Comparison of ENCODE assay signal across 8 cellular contexts in the genomic region with DNA sequence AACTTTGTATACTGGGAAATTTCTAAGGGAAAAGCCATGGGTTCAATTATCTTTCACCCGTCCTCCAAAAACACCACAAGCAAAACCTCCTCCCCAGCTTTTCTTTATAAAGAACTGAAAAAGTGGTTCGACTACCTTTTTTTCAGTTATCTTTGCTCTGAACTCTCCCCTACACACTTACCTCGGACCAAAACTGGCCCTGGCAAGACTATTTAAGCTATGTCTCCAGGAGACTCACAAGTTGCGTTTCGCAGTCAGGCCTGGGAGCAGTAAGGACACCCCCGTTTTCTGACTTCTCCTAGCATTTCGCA. TPM values are rescaled to one million over a fixed set of nuclear protein-coding genes. Genes with fewer than 3 reads are reported as not detected.
DNase-seq lines count a peak whose midpoint lies in the region; ATAC-seq and TF ChIP-seq lines count a peak whose summit lies in the region.

No MANE protein-coding gene starts in this region.

- H3K4me2 ChIP-seq in GM23248 (ENCODE audit: unreplicated experiment), result peak overlapping the region; percentile 92
- H3K4me2 ChIP-seq in PC-3 (ENCODE audit: low read length), result peak overlapping the region; percentile 93

- peak; percentile 7; the same call in 1 of the 2 replicates for ATAC-seq in PC-3
- ATAC-seq in psoas muscle, result peak in 2 of 4 donors; percentile 11 to 25
- ATAC-seq in HG03159 (IDR thresholded peaks at IDR 0.05; ENCODE audit: unreplicated experiment), result no peak

- intact Hi-C loops in PC-3 (cut with micrococcal nuclease) (loop anchor here (1.0 kb wide), 1 partner anchor 16 kb away; a partner anchor contains a TSS), psoas muscle (cut with DNase I) (loop anchor here (5.0 to 10.0 kb wide), 3 partner anchors 290 to 470 kb away; a partner anchor contains a TSS)

- H4K20me1 ChIP-seq in GM23248 (ENCODE audit: insufficient read depth) (no peaks in the 10 kb centered on the region; the same call in 1 of the 2 replicates), PC-3 (ENCODE audit: low read length) (peaks cover 31% of the 10 kb centered on the region)

- H3K79me2 ChIP-seq in GM23248 (ENCODE audit: insufficient read depth) (peaks cover 97% of the 10 kb centered on the region), PC-3 (ENCODE audit: low read length) (peaks cover 78% of the 10 kb centered on the region)

- DNase-seq in GM23248 (no peak), PC-3 (no peak), psoas muscle (no peak), globus pallidus (ENCODE audit: low spot score) (no peak), anterior cingulate cortex (lab: John Stamatoyannopoulos, UW) (no peak), NCI-H2029 treated with DMSO at 0.1 percent for 48 hours (lab: John Stamatoyannopoulos, UW) (no peak)

- H3K9me3 ChIP-seq in GM23248 (ENCODE audit: low read depth) (no peaks in the 10 kb centered on the region), PC-3 (ENCODE audit: low read length) (no peaks in the 10 kb centered on the region), esophagus (ENCODE audit: control insufficient read depth in 2 of 2, insufficient read depth in 1 of 2, low read depth in 1 of 2, low read length in 1 of 2) (no peaks in the 10 kb centered on the region), psoas muscle (no peaks in the 10 kb centered on the region)

- peaks cover 39% of the 10 kb centered on the region for H3K4me1 ChIP-seq in GM23248 (ENCODE audit: insufficient read depth)
- H3K4me1 ChIP-seq in PC-3 (ENCODE audit: insufficient read depth, low read length), result peaks cover 19% of the 10 kb centered on the region
- H3K4me1 ChIP-seq in esophagus (ENCODE audit: control insufficient read depth in 2 of 2, insufficient read depth in 2 of 2, low read length in 1 of 2), result no peaks in the 10 kb centered on the region
- peaks cover 32% of the 10 kb centered on the region for H3K4me1 ChIP-seq in psoas muscle

- no peaks in the 10 kb centered on the region for H3K9me2 ChIP-seq in GM23248 (ENCODE audit: insufficient read depth)
- H3K9me2 ChIP-seq in PC-3 (replicated peaks; ENCODE audit: low read length), result no peaks in the 10 kb centered on the region

- H2AFZ ChIP-seq in GM23248 (peak overlapping the region; percentile 71; the same call in 1 of the 2 replicates), PC-3 (ENCODE audit: low read length) (peak overlapping the region; percentile 88)

- H3K27me3 ChIP-seq in GM23248 (replicated peaks; ENCODE audit: insufficient read depth) (no peaks in the 10 kb centered on the region), PC-3 (ENCODE audit: low read length) (no peaks in the 10 kb centered on the region), esophagus (ENCODE audit: control insufficient read depth in 1 of 2, insufficient read depth in 2 of 2, low read length in 2 of 2) (no peaks in the 10 kb centered on the region), psoas muscle (ENCODE audit: insufficient read depth in 3 of 3, low read length in 2 of 3) (no peaks in the 10 kb centered on the region)

- BruUV-seq in PC-3 (replicated peaks; lab: Mats Ljungman, UMichigan), result no TSS peak

- TF ChIP-seq CTCF in PC-3 (conservative IDR thresholded peaks at IDR 0.05; ENCODE audit: low read depth, low read length), result no peak
- TF ChIP-seq CTCF in psoas muscle (IDR thresholded peaks at IDR 0.05), result no peak

- H3F3A ChIP-seq in GM23248 (ENCODE audit: insufficient read depth) (peaks cover 24% of the 10 kb centered on the region), PC-3 (ENCODE audit: low read length, unreplicated experiment) (no peaks in the 10 kb centered on the region)

- H3K27ac ChIP-seq in GM23248 (peak overlapping the region; percentile 91), PC-3 (ENCODE audit: low read length) (peak overlapping the region; percentile 52), esophagus (ENCODE audit: low read depth in 2 of 2, low read length in 1 of 2) (peak overlapping the region; percentile 87 to 89), psoas muscle (peak overlapping the region; percentile 91)

- H3K9ac ChIP-seq in GM23248, result peak overlapping the region; percentile 98
- H3K9ac ChIP-seq in PC-3 (ENCODE audit: low read length), result peak overlapping the region; percentile 99

- CTCF ChIA-PET in PC-3 (lab: Charles Lee), result interaction anchor here (1.4 kb wide), 1 partner anchor 9 kb away, joined by 4 read pairs; no protein-coding TSS in a partner anchor

- peaks cover 4% of the 10 kb centered on the region; the same call in 1 of the 2 replicates for H3K36me3 ChIP-seq in GM23248 (ENCODE audit: low read depth)
- H3K36me3 ChIP-seq in PC-3 (ENCODE audit: low read depth, low read length), result no peaks in the 10 kb centered on the region
- H3K36me3 ChIP-seq in esophagus (ENCODE audit: control insufficient read depth in 2 of 2, insufficient read depth in 2 of 2, low read length in 1 of 2), result no peaks in the 10 kb centered on the region
- no peaks in the 10 kb centered on the region for H3K36me3 ChIP-seq in psoas muscle (ENCODE audit: insufficient read depth in 1 of 2, low read depth in 1 of 2)

- in situ Hi-C loops in GM23248 (cut with MboI), result no loop called here

- peak overlapping the region; percentile 92 for H3K4me3 ChIP-seq in GM23248
- H3K4me3 ChIP-seq in PC-3 (ENCODE audit: low read length), result peak overlapping the region; percentile 100
- H3K4me3 ChIP-seq in esophagus (ENCODE audit: low read depth in 1 of 2, low read length in 2 of 2), result peak overlapping the region; percentile 90 to 99
- H3K4me3 ChIP-seq in psoas muscle, result peak overlapping the region; percentile 91

- WGBS in GM23248 (ENCODE audit: low coverage in 1 of 2, low lambda C conversion rate in 2 of 2, missing lambda C conversion rate in 2 of 2), 2 experiments, result 1 to 3% methylated on average over 7 of the region's 7 CpGs
- WGBS in esophagus, 2 donors, result 0 to 1% methylated on average over 7 of the region's 7 CpGs
- 0 to 2% (median 0%) methylated on average over 7 of the region's 7 CpGs for WGBS in psoas muscle, 3 donors

- POLR2A ChIA-PET in PC-3 (lab: Charles Lee; ENCODE audit: unreplicated experiment), result interaction anchor here (0.6 kb wide), 2 partner anchors 15 to 17 kb away, joined by 3 to 6 read pairs; a partner anchor contains a TSS

RNA-seq across cellular contexts. Expression of a gene that starts 0.6 kb away (rescaled TPM):
- total RNA-seq in GM23248 (2014; rRNA removed; shearing (Covaris generic)), result 58.0 and 80.2 TPM in 2 replicates
- polyA plus RNA-seq in GM23248 (2016; fragmentation: Nextera tagmentation; extraction: Ambion mirVana) (60.1 and 61.9 TPM in 2 replicates), esophagus (10 to 100 TPM; 35.8 to 44.1 TPM), psoas muscle (100 to 1,000 TPM in 1 of 3 donors, 10 to 100 TPM in 2; 95.6 to 243 (median 99.1) TPM)
- total RNA-seq in PC-3 (2014; rRNA removed) (30.4 TPM in 2 replicates), psoas muscle (100 to 1,000 TPM; 109 to 160 (median 137) TPM)

RNA-seq across cellular contexts. Expression of a gene that starts 15.3 kb away (rescaled TPM):
- total RNA-seq in GM23248 (2014; rRNA removed; shearing (Covaris generic)), result 21.0 and 31.8 TPM in 2 replicates
- polyA plus RNA-seq in GM23248 (2016; fragmentation: Nextera tagmentation; extraction: Ambion mirVana) (19.2 and 19.7 TPM in 2 replicates), esophagus (10 to 100 TPM in 1 of 2 donors, 1 to 10 TPM in 1; 5.6 to 12.9 TPM), psoas muscle (10 to 100 TPM; 14.7 to 36.0 (median 16.3) TPM)
- total RNA-seq in PC-3 (2014; rRNA removed) (27.2 and 34.6 TPM in 2 replicates), psoas muscle (10 to 100 TPM; 14.8 to 21.3 (median 16.6) TPM)
